In the genomic region with DNA sequence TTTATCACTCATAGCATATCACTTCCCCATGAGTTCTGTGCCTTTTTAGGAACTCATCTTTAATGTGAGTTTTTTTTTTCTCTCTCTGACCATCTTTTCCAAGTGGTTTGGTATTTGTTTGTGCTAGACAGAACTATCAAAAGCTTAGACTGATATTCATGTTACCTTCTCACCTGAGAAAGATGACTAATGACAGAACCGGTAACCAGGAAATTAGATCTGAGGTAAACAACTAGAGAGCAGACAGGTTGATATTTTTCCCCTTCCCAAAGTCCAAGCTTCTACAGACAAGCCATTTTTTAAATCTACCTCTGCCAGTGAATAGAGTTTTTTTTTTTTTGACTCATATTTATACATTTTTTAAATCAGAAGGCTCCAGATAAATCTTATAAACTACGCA, we compare ENCODE assay signal across 24 cellular contexts.
"Had no signal": no experiment of that assay in that cellular context is flagged by ENCODE, and none has a peak within 500 bp of the region (broad histone marks: within the 10 kb centered on the region; RNA-seq: fewer than 3 reads in every experiment).

No MANE protein-coding gene starts in this region.

- H3K27me3 Mint-ChIP-seq: activated naive CD4-positive, alpha-beta T cell treated with anti-CD3 and anti-CD28 coated beads, Interleukin-2, amount 50 U/mL, for 24 hours had no signal

- H3K4me3 Mint-ChIP-seq: activated CD4-positive, alpha-beta T cell treated with anti-CD3 and anti-CD28 coated beads, Interleukin-2, amount 10 ng/mL, durations not matched to agents 7 days and 5 days; activated CD8-positive, alpha-beta T cell treated with anti-CD3 and anti-CD28 coated beads for 36 hours; activated naive CD4-positive, alpha-beta T cell treated with anti-CD3 and anti-CD28 coated beads, Interleukin-2, amount 50 U/mL, for 24 hours; activated naive CD8-positive, alpha-beta T cell treated with anti-CD3 and anti-CD28 coated beads, Interleukin-2, amount 50 U/mL, for 24 hours; naive B cell; nephron progenitor cell; stimulated activated effector memory CD8-positive, alpha-beta T cell treated with anti-CD3 and anti-CD28 coated beads, Interleukin-12 subunit alpha, Interleukin-12 subunit beta, amount 100 ng/mL, for 72 hours; stimulated activated naive CD8-positive, alpha-beta T cell treated with anti-CD3 and anti-CD28 coated beads, Interleukin-15, Interleukin-2, amounts not matched to agents 100 ng/mL and 50 ng/mL, for 24 hours; T-helper 17 cell had no signal

- H3K9me3 ChIP-seq: neutrophil, sigmoid colon, vagina had no signal

- H3K27me3 ChIP-seq: neutrophil, sigmoid colon, upper lobe of left lung, vagina had no signal

- ATAC-seq: activated CD8-positive, alpha-beta T cell treated with anti-CD3 and anti-CD28 coated beads for 36 hours; activated naive CD8-positive, alpha-beta T cell treated with anti-CD3 and anti-CD28 coated beads, Interleukin-2, amount 50 U/mL, for 24 hours; left ventricle myocardium superior; stimulated activated effector memory CD8-positive, alpha-beta T cell treated with anti-CD3 and anti-CD28 coated beads, Interleukin-12 subunit alpha, Interleukin-12 subunit beta, amount 100 ng/mL, for 72 hours; T-helper 17 cell had no signal

- H3K36me3 Mint-ChIP-seq: activated naive CD4-positive, alpha-beta T cell treated with anti-CD3 and anti-CD28 coated beads, Interleukin-2, amount 50 U/mL, for 24 hours; naive B cell; stimulated activated effector memory CD8-positive, alpha-beta T cell treated with anti-CD3 and anti-CD28 coated beads, Interleukin-12 subunit alpha, Interleukin-12 subunit beta, amount 100 ng/mL, for 72 hours had no signal

- H3K4me3 ChIP-seq: sigmoid colon, upper lobe of left lung, vagina had no signal

- DNase-seq: activated CD4-positive, alpha-beta T cell treated with anti-CD3 and anti-CD28 coated beads, Interleukin-2, amount 10 ng/mL, durations not matched to agents 7 days and 5 days; activated CD4-positive, CD25-positive, alpha-beta regulatory T cell treated with anti-CD3 and anti-CD28 coated beads, Interleukin-2, amount 50 U/mL, for 72 hours; activated CD8-positive, alpha-beta T cell treated with anti-CD3 and anti-CD28 coated beads for 36 hours; activated naive CD8-positive, alpha-beta T cell treated with anti-CD3 and anti-CD28 coated beads, Interleukin-2, amount 50 U/mL, for 24 hours; activated T-cell treated with anti-CD3 and anti-CD28 coated beads, Interleukin-2, amount 50 U/mL, for 48 hours; amygdala; cortex of kidney; glutamatergic neuron; left ventricle myocardium superior; naive B cell; nephron progenitor cell; retina; sigmoid colon; small intestine; stimulated activated CD4-positive, alpha-beta T cell treated with anti-CD3 and anti-CD28 coated beads, Interleukin-4, amount 100 ng/mL, for 24 hours; substantia nigra; T-helper 17 cell; upper lobe of left lung had no signal

- H3K4me1 ChIP-seq: sigmoid colon, vagina had no signal

- H3K36me3 ChIP-seq: neutrophil, sigmoid colon, upper lobe of left lung, vagina had no signal

- H3K4me1 Mint-ChIP-seq: activated naive CD4-positive, alpha-beta T cell treated with anti-CD3 and anti-CD28 coated beads, Interleukin-2, amount 50 U/mL, for 24 hours; naive B cell; nephron progenitor cell; stimulated activated effector memory CD8-positive, alpha-beta T cell treated with anti-CD3 and anti-CD28 coated beads, Interleukin-12 subunit alpha, Interleukin-12 subunit beta, amount 100 ng/mL, for 72 hours; T-helper 17 cell had no signal

- H3K27ac ChIP-seq: neutrophil, sigmoid colon, vagina had no signal

- H3K27ac Mint-ChIP-seq: activated CD4-positive, alpha-beta T cell treated with anti-CD3 and anti-CD28 coated beads, Interleukin-2, amount 10 ng/mL, durations not matched to agents 7 days and 5 days; activated CD8-positive, alpha-beta T cell treated with anti-CD3 and anti-CD28 coated beads for 36 hours; activated naive CD4-positive, alpha-beta T cell treated with anti-CD3 and anti-CD28 coated beads, Interleukin-2, amount 50 U/mL, for 24 hours; activated naive CD8-positive, alpha-beta T cell treated with anti-CD3 and anti-CD28 coated beads, Interleukin-2, amount 50 U/mL, for 24 hours; activated T-helper 2 cell treated with anti-CD3 and anti-CD28 coated beads, Interferon-gamma antibody, Interleukin-2, Interleukin-4, amounts not matched to agents 10 μg/mL and 5 μg/mL and 100 μg/mL, durations not matched to agents 14 hours and 24 hours and 36 hours; nephron progenitor cell; stimulated activated effector memory CD8-positive, alpha-beta T cell treated with anti-CD3 and anti-CD28 coated beads, Interleukin-12 subunit alpha, Interleukin-12 subunit beta, amount 100 ng/mL, for 72 hours; stimulated activated naive CD8-positive, alpha-beta T cell treated with anti-CD3 and anti-CD28 coated beads, Interleukin-15, Interleukin-2, amounts not matched to agents 100 ng/mL and 50 ng/mL, for 24 hours; T-helper 17 cell had no signal

- H3K9me3 Mint-ChIP-seq: activated CD4-positive, alpha-beta T cell treated with anti-CD3 and anti-CD28 coated beads, Interleukin-2, amount 10 ng/mL, durations not matched to agents 7 days and 5 days; activated CD8-positive, alpha-beta T cell treated with anti-CD3 and anti-CD28 coated beads for 36 hours; stimulated activated effector memory CD8-positive, alpha-beta T cell treated with anti-CD3 and anti-CD28 coated beads, Interleukin-12 subunit alpha, Interleukin-12 subunit beta, amount 100 ng/mL, for 72 hours had no signal
